Comparison of ENCODE assay signal across 1 cellular context in genomic region chr17:61073799-61074513, GRCh38.
TF ChIP-seq lines count a peak whose summit lies in the region.

No MANE protein-coding gene starts in this region.

TF ChIP-seq in SK-N-SH treated with all-trans-retinoic acid at 6 μM for 48 hours, 23 proteins besides CTCF, POLR2A, EP300 and RAD21 (continued from another document):
- TF ChIP-seq POU6F1 (CRISPR knock-in tag; IDR thresholded peaks at IDR 0.05; ENCODE audit: borderline replicate concordance, low read depth) (no peak), GLIS3 (CRISPR knock-in tag; IDR thresholded peaks at IDR 0.05) (no peak), TSHZ2 (CRISPR knock-in tag; IDR thresholded peaks at IDR 0.05) (no peak)
TF ChIP-seq in SK-N-SH treated with all-trans-retinoic acid at 6 μM for 48 hours: peak in this region for 2.
